Comparison of ENCODE assay signal across 21 cellular contexts in genomic region chr3:172187511-172187910, GRCh38.
"Had no signal": no experiment of that assay in that cellular context is flagged by ENCODE, and none has a peak within 500 bp of the region (broad histone marks: within the 10 kb centered on the region; RNA-seq: fewer than 3 reads in every experiment).

No MANE protein-coding gene starts in this region.

- ATAC-seq: gastrocnemius medialis; left ventricle myocardium superior; lower lobe of right lung; naive thymus-derived CD8-positive, alpha-beta T cell; stimulated activated memory B cell treated with anti-CD40 and anti-IgM and Interleukin-4, amounts not matched to agents 10 μg/mL and 1 μg/mL and 100 μg/mL, for 72 hours; stimulated activated naive CD8-positive, alpha-beta T cell treated with anti-CD3 and anti-CD28 coated beads, Interleukin-15, Interleukin-2, amounts not matched to agents 100 U/mL and 50 U/mL, for 24 hours had no signal

- H3K36me3 ChIP-seq: gastrocnemius medialis, lower lobe of right lung, neural progenitor cell, prostate gland, right atrium auricular region, sigmoid colon, spleen, tibial artery had no signal

- H3K27ac Mint-ChIP-seq: neural progenitor cell; stimulated activated memory B cell treated with anti-CD40 and anti-IgM and Interleukin-4, amounts not matched to agents 10 μg/mL and 1 μg/mL and 100 μg/mL, for 72 hours; type B pancreatic cell had no signal

- H3K27me3 ChIP-seq: dorsolateral prefrontal cortex, gastrocnemius medialis, neural progenitor cell, right atrium auricular region, sigmoid colon, spleen, testis, tibial artery had no signal

- H3K4me3 Mint-ChIP-seq: naive thymus-derived CD8-positive, alpha-beta T cell; neural progenitor cell; stimulated activated memory B cell treated with anti-CD40 and anti-IgM and Interleukin-4, amounts not matched to agents 10 μg/mL and 1 μg/mL and 100 μg/mL, for 72 hours; type B pancreatic cell had no signal

- H3K9me3 Mint-ChIP-seq: neural progenitor cell; stimulated activated memory B cell treated with anti-CD40 and anti-IgM and Interleukin-4, amounts not matched to agents 10 μg/mL and 1 μg/mL and 100 μg/mL, for 72 hours; type B pancreatic cell had no signal

- H3K27ac ChIP-seq: dorsolateral prefrontal cortex, gastrocnemius medialis, lower lobe of right lung, neural progenitor cell, parathyroid adenoma, prostate gland, right atrium auricular region, sigmoid colon, spleen, testis, tibial artery had no signal

- H3K36me3 Mint-ChIP-seq: naive thymus-derived CD8-positive, alpha-beta T cell; stimulated activated memory B cell treated with anti-CD40 and anti-IgM and Interleukin-4, amounts not matched to agents 10 μg/mL and 1 μg/mL and 100 μg/mL, for 72 hours had no signal

- H3K4me1 ChIP-seq: lower lobe of right lung, neural progenitor cell, prostate gland had no signal

- H3K4me3 ChIP-seq: dorsolateral prefrontal cortex, gastrocnemius medialis, lower lobe of right lung, neural progenitor cell, prostate gland, right atrium auricular region, sigmoid colon, spleen, testis, tibial artery had no signal

- H3K9me3 ChIP-seq: gastrocnemius medialis, lower lobe of right lung, prostate gland, right atrium auricular region, sigmoid colon, spleen, testis, tibial artery had no signal

- H3K27me3 Mint-ChIP-seq: naive thymus-derived CD8-positive, alpha-beta T cell; stimulated activated memory B cell treated with anti-CD40 and anti-IgM and Interleukin-4, amounts not matched to agents 10 μg/mL and 1 μg/mL and 100 μg/mL, for 72 hours; type B pancreatic cell had no signal

- DNase-seq: dorsolateral prefrontal cortex; effector CD4-positive, alpha-beta T cell; foreskin fibroblast; gastrocnemius medialis; head of caudate nucleus; left ventricle myocardium superior; lower lobe of right lung; naive thymus-derived CD8-positive, alpha-beta T cell; sigmoid colon; spleen; stimulated activated CD4-positive, alpha-beta T cell treated with anti-CD3 and anti-CD28 coated beads, Interleukin-4, amount 100 ng/mL, for 4 hours; stimulated activated naive CD8-positive, alpha-beta T cell treated with anti-CD3 and anti-CD28 coated beads, Interleukin-15, Interleukin-2, amounts not matched to agents 100 U/mL and 50 U/mL, for 24 hours; substantia nigra; testis; tibial artery had no signal
